In genomic region chr7:157053118-157053517, GRCh38 we compare ENCODE assay signal across 5 cellular contexts. TPM values are rescaled to one million over a fixed set of nuclear protein-coding genes. Genes with fewer than 3 reads are reported as not detected.
"Had no signal": no experiment of that assay in that cellular context is flagged by ENCODE, and none has a peak within 500 bp of the region (broad histone marks: within the 10 kb centered on the region; RNA-seq: fewer than 3 reads in every experiment).

No MANE protein-coding gene starts in this region.

- DNase-seq: IMR-90, KBM-7 had no signal

- H3K4me1 Mint-ChIP-seq: IgD-negative memory B cell had no signal

- H3K4me3 ChIP-seq: K562 had no signal

- H3K27ac Mint-ChIP-seq: IgD-negative memory B cell had no signal

- H3K27ac ChIP-seq: HL-60 had no signal

- H3K36me3 Mint-ChIP-seq: IgD-negative memory B cell had no signal

- H3K4me3 Mint-ChIP-seq: IgD-negative memory B cell had no signal

RNA-seq across cellular contexts. Expression of gene MNX1, which starts 42.7 kb away (rescaled TPM):
- total RNA-seq: IMR-90 had no signal
